ENCODE assay signal across 8 cellular contexts in genomic region chr13:45280751-45281634, GRCh38. TPM values are rescaled to one million over a fixed set of nuclear protein-coding genes. Genes with fewer than 3 reads are reported as not detected.
DNase-seq lines count a peak whose midpoint lies in the region; ATAC-seq and TF ChIP-seq lines count a peak whose summit lies in the region.

No MANE protein-coding gene starts in this region.

- CTCF ChIA-PET in CD4-positive, alpha-beta memory T cell (lab: Charles Lee; ENCODE audit: partially characterized antibody): interaction anchor here (0.6 to 2.9 kb wide), 9 partner anchors 11 to 239 kb away, joined by 3 to 30 read pairs (median 3); no protein-coding TSS in a partner anchor

- DNase-seq in CD4-positive, alpha-beta memory T cell: peak in 3 of 5 donors; percentile 15 to 26 (median 17)
- DNase-seq in LoVo (ENCODE audit: low spot score) (peak; percentile 75), SW 1271 (lab: John Stamatoyannopoulos, UW) (peak; percentile 51 to 70), ascending aorta (ENCODE audit: low spot score in 2 of 2) (peak in 1 of 2 donors; percentile 73), iPS DF 4.7 (ENCODE audit: extremely low read depth, low spot score) (peak; percentile 41)
- DNase-seq in stimulated activated CD4-positive, alpha-beta T cell treated with anti-CD3 and anti-CD28 coated beads, Interleukin-12 subunit alpha, Interleukin-12 subunit beta, amount 100 ng/mL, for 24 hours (ENCODE audit: low read depth in 2 of 2): peak; percentile 37 to 50

- no peaks in the 10 kb centered on the region for H3K36me3 ChIP-seq in CD4-positive, alpha-beta memory T cell (ENCODE audit: insufficient read depth, low read length)
- H3K36me3 ChIP-seq in ascending aorta: peaks cover 0 to 11% of the 10 kb centered on the region in 2 donors

- ATAC-seq in GM19324 (IDR thresholded peaks at IDR 0.05; ENCODE audit: low FRiP score, unreplicated experiment) (peak; percentile 59), GM21825 (IDR thresholded peaks at IDR 0.05; ENCODE audit: unreplicated experiment) (no peak)

- no peak overlapping the region for H3K4me3 Mint-ChIP-seq in CD4-positive, alpha-beta memory T cell

- no peaks in the 10 kb centered on the region for H3K27me3 ChIP-seq in CD4-positive, alpha-beta memory T cell (ENCODE audit: insufficient read depth, low read length)
- H3K27me3 ChIP-seq in ascending aorta: no peaks in the 10 kb centered on the region

- H3K4me1 Mint-ChIP-seq in CD4-positive, alpha-beta memory T cell: peaks cover 0 to 2% (median 0%) of the 10 kb centered on the region in 4 donors

- H3K27ac ChIP-seq in CD4-positive, alpha-beta memory T cell (ENCODE audit: low read depth, low read length): no peak overlapping the region
- no peak overlapping the region for H3K27ac ChIP-seq in ascending aorta

- POLR2A ChIA-PET in CD4-positive, alpha-beta memory T cell (lab: Charles Lee; ENCODE audit: partially characterized antibody): no interaction called here

- H3K27me3 Mint-ChIP-seq in CD4-positive, alpha-beta memory T cell: no peaks in the 10 kb centered on the region

- peak; percentile 58 to 79 (median 67) for TF ChIP-seq CTCF in ascending aorta (IDR thresholded peaks at IDR 0.05)

- peaks cover 0 to 3% (median 0%) of the 10 kb centered on the region in 8 donors for H3K9me3 Mint-ChIP-seq in CD4-positive, alpha-beta memory T cell

- no peaks in the 10 kb centered on the region for H3K4me1 ChIP-seq in CD4-positive, alpha-beta memory T cell (ENCODE audit: insufficient read depth, low read length)
- peaks cover 0 to 4% of the 10 kb centered on the region in 2 donors for H3K4me1 ChIP-seq in ascending aorta

- H3K4me3 ChIP-seq in CD4-positive, alpha-beta memory T cell (ENCODE audit: low read length in 2 of 2): no peak overlapping the region
- H3K4me3 ChIP-seq in ascending aorta: no peak overlapping the region

- H3K9me3 ChIP-seq in CD4-positive, alpha-beta memory T cell (ENCODE audit: control insufficient read depth in 1 of 2, low read length in 2 of 2): no peaks in the 10 kb centered on the region
- no peaks in the 10 kb centered on the region for H3K9me3 ChIP-seq in ascending aorta

- H3K36me3 Mint-ChIP-seq in CD4-positive, alpha-beta memory T cell: peaks cover 34 to 38% of the 10 kb centered on the region in 2 donors

- intact Hi-C loops in CD4-positive, alpha-beta memory T cell (cut with micrococcal nuclease): loop anchor here (1.0 kb wide), 1 partner anchor 234 kb away; no protein-coding TSS in a partner anchor
- intact Hi-C loops in ascending aorta (cut with DNase I): loop anchor here (1.0 kb wide), 2 partner anchors 87 to 234 kb away; no protein-coding TSS in a partner anchor

- no peak overlapping the region for H3K27ac Mint-ChIP-seq in CD4-positive, alpha-beta memory T cell

RNA-seq across cellular contexts. Expression of gene TPT1, which starts 60.0 kb away (rescaled TPM):
- total RNA-seq in CD4-positive, alpha-beta memory T cell: over 10,000 TPM; 10,578 to 11,080 TPM
- 1,000 to 10,000 TPM; 2,372 to 3,792 TPM for polyA plus RNA-seq in CD4-positive, alpha-beta memory T cell
- 2,079 TPM for total RNA-seq in ascending aorta
